In genomic region chr6:11101417-11101816, GRCh38 we compare ENCODE assay signal across 23 cellular contexts. TPM values are rescaled to one million over a fixed set of nuclear protein-coding genes. Genes with fewer than 3 reads are reported as not detected.
A peak's percentile ranks its signal among the peaks of the same experiment; 100 is the strongest.
DNase-seq lines count a peak whose midpoint lies in the region; ATAC-seq, FAIRE-seq and TF ChIP-seq lines count a peak whose summit lies in the region.
"Had no signal": no experiment of that assay in that cellular context is flagged by ENCODE, and none has a peak within 500 bp of the region (broad histone marks: within the 10 kb centered on the region; RNA-seq: fewer than 3 reads in every experiment).

No MANE protein-coding gene starts in this region.

- H3K27ac ChIP-seq in H1 (ENCODE audit: low read depth, low read length) (no peak overlapping the region), trophoblast cell (ENCODE audit: low read depth, low read length) (no peak overlapping the region)
- H3K27ac ChIP-seq: A549; BLaER1 treated with 17β-estradiol and CSF1 and Interleukin-3, amounts not matched to agents 10 nM and 100 nM had no signal

- no peak overlapping the region for H3K4me3 Mint-ChIP-seq in immature natural killer cell
- H3K4me3 Mint-ChIP-seq: CD14-positive monocyte; CD4-positive, alpha-beta memory T cell had no signal

- no peak overlapping the region for H2BK20ac ChIP-seq in H1 (ENCODE audit: low read length)

- H3K4me2 ChIP-seq in H1 (ENCODE audit: insufficient read depth in 1 of 2, low read depth in 2 of 2, low read length in 2 of 2) (peak overlapping the region in 1 of 2 experiments; percentile 22; a peak in 2 of 4 replicates), trophoblast cell (ENCODE audit: low read length) (no peak overlapping the region)
- H3K4me2 ChIP-seq: A549; BLaER1 treated with 17β-estradiol and CSF1 and Interleukin-3, amounts not matched to agents 10 nM and 100 nM had no signal

- no peak overlapping the region for H4K5ac ChIP-seq in H1 (ENCODE audit: insufficient read length, low read depth, low read length)

- no peak for FAIRE-seq in H1 (lab: Jason Lieb, UNC)
- FAIRE-seq: A549, G401.6, GM19239 had no signal

- H2BK5ac ChIP-seq in H1 (ENCODE audit: low read depth, low read length) (no peak overlapping the region), trophoblast cell (ENCODE audit: low read depth, low read length, poor library complexity) (no peak overlapping the region)

- H3K4me1 ChIP-seq in H1 (replicated peaks in 1 of 4; ENCODE audit: control insufficient read depth in 3 of 4, insufficient read depth in 4 of 4, low read length in 3 of 4) (peaks cover 0 to 6% (median 1%) of the 10 kb centered on the region in 4 experiments; a peak in 2 of 7 replicates), trophoblast cell (ENCODE audit: control insufficient read depth in 1 of 2, insufficient read depth in 2 of 2, low read length in 2 of 2) (peaks cover 2 to 6% of the 10 kb centered on the region in 2 experiments)
- H3K4me1 ChIP-seq: BE2C had no signal

- peaks cover 0 to 8% of the 10 kb centered on the region in 2 donors for H3K9me3 Mint-ChIP-seq in activated naive CD4-positive, alpha-beta T cell treated with anti-CD3 and anti-CD28 coated beads, Interleukin-2, amount 50 U/mL, for 72 hours
- H3K9me3 Mint-ChIP-seq in immature natural killer cell = no peaks in the 10 kb centered on the region

- no peak overlapping the region for H4K12ac ChIP-seq in trophoblast cell (ENCODE audit: low read depth, low read length)

- no peak overlapping the region for H3K4me3 ChIP-seq in H1 (ENCODE audit: extremely low read depth in 1 of 4, insufficient read depth in 2 of 4, low read depth in 3 of 4, low read length in 4 of 4)
- H3K4me3 ChIP-seq in trophoblast cell (ENCODE audit: low read depth, low read length) = no peak overlapping the region
- H3K4me3 ChIP-seq: A549; BLaER1 treated with 17β-estradiol and CSF1 and Interleukin-3, amounts not matched to agents 10 nM and 100 nM had no signal

- no peak overlapping the region for H2AFZ ChIP-seq in H1 (ENCODE audit: low read length)
- H2AFZ ChIP-seq in trophoblast cell (ENCODE audit: insufficient read depth, low read length, poor library complexity) = no peak overlapping the region

- POLR2A ChIA-PET in H1 (lab: Charles Lee; ENCODE audit: partially characterized antibody) = no interaction called here

- peaks cover 0 to 1% (median 0%) of the 10 kb centered on the region in 3 donors for H3K27me3 Mint-ChIP-seq in immature natural killer cell (ENCODE audit: low read depth in 3 of 3)
- H3K27me3 Mint-ChIP-seq: CD4-positive, alpha-beta memory T cell had no signal

- no peak for TF ChIP-seq EP300 in H1 (IDR thresholded peaks at IDR 0.05; ENCODE audit: borderline replicate concordance in 1 of 2, low read depth in 2 of 2, low read length in 2 of 2)

- CTCF ChIA-PET in H1 (lab: Charles Lee; ENCODE audit: partially characterized antibody) = interaction anchor here (0.7 kb wide), 2 partner anchors 56 to 70 kb away, joined by 3 to 4 read pairs; no protein-coding TSS in a partner anchor

- TF ChIP-seq CTCF in H1 (IDR thresholded peaks at IDR 0.05; ENCODE audit: control extremely low read depth in 1 of 3, insufficient read depth in 1 of 3, low read depth in 1 of 3, low read length in 3 of 3) = no peak

- DNase-seq in NCI-H2171 treated with DMSO at 0.1 percent for 48 hours (lab: John Stamatoyannopoulos, UW) = peak; percentile 5
- DNase-seq in NCI-H2171 (lab: John Stamatoyannopoulos, UW) = no peak
- no peak for DNase-seq in H1 (ENCODE audit: low read depth in 1 of 2, low spot score in 2 of 2)
- DNase-seq in trophoblast cell = no peak
- no peak for DNase-seq in COR-L47 (lab: John Stamatoyannopoulos, UW)
- DNase-seq in activated naive CD4-positive, alpha-beta T cell treated with anti-CD3 and anti-CD28 coated beads, Interleukin-2, amount 50 U/mL, for 72 hours (ENCODE audit: low spot score in 2 of 2) = no peak
- DNase-seq in immature natural killer cell = no peak
- DNase-seq: 8988T; ACHN; AML-193; BE2C; Caco-2; CD4-positive, alpha-beta memory T cell; DMS153; DND-41; GOT3; H7; HCEC 1CT had no signal

- H4K91ac ChIP-seq in H1 (replicated peaks; ENCODE audit: insufficient read length, low read length) = no peak overlapping the region
- no peak overlapping the region for H4K91ac ChIP-seq in trophoblast cell (ENCODE audit: low read depth, low read length)

- H3K79me2 ChIP-seq in H1 (ENCODE audit: control insufficient read depth in 1 of 2, insufficient read depth in 2 of 2, low read length in 2 of 2) (peaks cover 7 to 96% of the 10 kb centered on the region in 2 experiments), trophoblast cell (ENCODE audit: control insufficient read depth, insufficient read depth, low read length, poor library complexity) (peaks cover 18% of the 10 kb centered on the region)

- H3K23me2 ChIP-seq in H1 (ENCODE audit: low read depth, low read length) = no peaks in the 10 kb centered on the region

- WGBS in H1 (ENCODE audit: extremely low coverage in 1 of 2, insufficient coverage in 1 of 2, insufficient read length in 1 of 2, insufficient replicate concordance in 2 of 2, low coverage in 1 of 2, low lambda C conversion rate in 2 of 2, missing lambda C conversion rate in 1 of 2), 2 experiments = 89% methylated on average over 5 of the region's 5 CpGs; no CpG with 5 or more reads in 1 of the 2 experiments
- no CpG with 5 or more reads among the region's 5 CpGs for WGBS in trophoblast cell (ENCODE audit: extremely low coverage, insufficient coverage, insufficient read length)

- H2AK5ac ChIP-seq in H1 (ENCODE audit: low read depth, low read length) (no peak overlapping the region), trophoblast cell (ENCODE audit: low read length) (no peak overlapping the region)

- H3K18ac ChIP-seq in H1 (ENCODE audit: extremely low read depth, low read length) (no peak overlapping the region; the same call in 1 of the 2 replicates), trophoblast cell (ENCODE audit: low read length) (no peak overlapping the region)

- H3K4me1 Mint-ChIP-seq in immature natural killer cell = peaks cover 4 to 38% of the 10 kb centered on the region in 2 donors

- no peak for TF ChIP-seq POLR2A in H1 (IDR thresholded peaks at IDR 0.05; ENCODE audit: control extremely low read depth in 1 of 2, low read depth in 2 of 2, low read length in 2 of 2)

- TF ChIP-seq RAD21 in H1 (IDR thresholded peaks at IDR 0.05 in 1 of 2, conservative IDR thresholded peaks at IDR 0.05 in 1 of 2; ENCODE audit: low read depth in 2 of 2, low read length in 2 of 2) = no peak

- H4K8ac ChIP-seq in H1 (ENCODE audit: extremely low read depth, insufficient read depth, low read length) = no peak overlapping the region
- no peak overlapping the region for H4K8ac ChIP-seq in trophoblast cell (ENCODE audit: low read depth, low read length)

- H3K14ac ChIP-seq in H1 (ENCODE audit: insufficient read length) = no peak overlapping the region
- no peak overlapping the region for H3K14ac ChIP-seq in trophoblast cell (ENCODE audit: low read length)

- H3K27ac Mint-ChIP-seq in activated naive CD4-positive, alpha-beta T cell treated with anti-CD3 and anti-CD28 coated beads, Interleukin-2, amount 50 U/mL, for 72 hours = no peak overlapping the region
- H3K27ac Mint-ChIP-seq in immature natural killer cell = no peak overlapping the region
- H3K27ac Mint-ChIP-seq: CD14-positive monocyte had no signal

- H3K56ac ChIP-seq in H1 (replicated peaks; ENCODE audit: insufficient read length, low read depth, low read length) = no peak overlapping the region

- H3K9me3 ChIP-seq in H1 (ENCODE audit: insufficient read depth in 2 of 2, low read depth in 1 of 2, low read length in 1 of 2) = no peaks in the 10 kb centered on the region
- H3K9me3 ChIP-seq in trophoblast cell (ENCODE audit: insufficient read depth, low read depth, low read length) = no peaks in the 10 kb centered on the region
- H3K9me3 ChIP-seq: BE2C, Caco-2 had no signal

- no peak overlapping the region for H3K9ac ChIP-seq in H1 (replicated peaks in 1 of 4; ENCODE audit: extremely low read depth in 1 of 4, low read depth in 3 of 4, low read length in 3 of 4)
- no peak overlapping the region for H3K9ac ChIP-seq in trophoblast cell (ENCODE audit: low read length)
- H3K9ac ChIP-seq: BLaER1 treated with 17β-estradiol and CSF1 and Interleukin-3, amounts not matched to agents 10 nM and 100 nM had no signal

- H3K36me3 ChIP-seq in H1 (ENCODE audit: control insufficient read depth in 2 of 4, insufficient read depth in 4 of 4, low read length in 3 of 4) (no peaks in the 10 kb centered on the region; a peak in 1 of 8 replicates), trophoblast cell (ENCODE audit: control insufficient read depth in 1 of 2, insufficient read depth in 2 of 2, low read length in 2 of 2) (peaks cover 3 to 6% of the 10 kb centered on the region in 2 experiments)
- H3K36me3 ChIP-seq: BE2C had no signal

- no peak for ATAC-seq in activated naive CD4-positive, alpha-beta T cell treated with anti-CD3 and anti-CD28 coated beads, Interleukin-2, amount 50 U/mL, for 72 hours
- ATAC-seq: A549 had no signal

- H3K27me3 ChIP-seq in H1 (replicated peaks in 1 of 4; ENCODE audit: control insufficient read depth in 3 of 4, extremely low read depth in 1 of 4, insufficient read depth in 3 of 4, low read length in 3 of 4) = no peaks in the 10 kb centered on the region
- H3K27me3 ChIP-seq in trophoblast cell (ENCODE audit: insufficient read depth, low read length) = no peaks in the 10 kb centered on the region
- H3K27me3 ChIP-seq: BE2C; BLaER1 treated with 17β-estradiol and CSF1 and Interleukin-3, amounts not matched to agents 10 nM and 100 nM had no signal

- H3K79me1 ChIP-seq in H1 (ENCODE audit: low read depth, low read length) (peaks cover 6% of the 10 kb centered on the region), trophoblast cell (ENCODE audit: low read length) (no peaks in the 10 kb centered on the region)

- H2BK120ac ChIP-seq in H1 (replicated peaks; ENCODE audit: low read depth, low read length) (no peak overlapping the region), trophoblast cell (ENCODE audit: insufficient read depth, low read length, poor library complexity) (no peak overlapping the region)

- H2BK12ac ChIP-seq in H1 (ENCODE audit: low read depth, low read length) = no peak overlapping the region
- H2BK12ac ChIP-seq in trophoblast cell (ENCODE audit: low read length) = no peak overlapping the region

- peaks cover 0 to 36% of the 10 kb centered on the region in 2 donors for H3K36me3 Mint-ChIP-seq in activated naive CD4-positive, alpha-beta T cell treated with anti-CD3 and anti-CD28 coated beads, Interleukin-2, amount 50 U/mL, for 72 hours
- peaks cover 0 to 20% (median 0%) of the 10 kb centered on the region in 3 donors for H3K36me3 Mint-ChIP-seq in immature natural killer cell

- H3K23ac ChIP-seq in H1 (ENCODE audit: insufficient read length) = no peak overlapping the region
- no peak overlapping the region for H3K23ac ChIP-seq in trophoblast cell (ENCODE audit: low read length)

- H4K20me1 ChIP-seq in H1 (replicated peaks in 1 of 2; ENCODE audit: control insufficient read depth in 1 of 2, insufficient read depth in 2 of 2, low read length in 2 of 2) = peaks cover 1 to 3% of the 10 kb centered on the region in 2 experiments

- H3K4ac ChIP-seq in H1 (replicated peaks; ENCODE audit: insufficient read length, low read depth, low read length) (no peak overlapping the region), trophoblast cell (ENCODE audit: low read depth, low read length) (peak overlapping the region; percentile 98)

- H2BK15ac ChIP-seq in H1 (ENCODE audit: low read length) = no peak overlapping the region

RNA-seq across cellular contexts. Expression of gene SMIM13, which starts 7.8 kb away (rescaled TPM):
- total RNA-seq in H1 (2021; fragmentation: NEBNext Ultra II Directional; extraction: Animal tissue kit (Norgen Biotek cat#: 25700)) = 10.6 TPM in 2 replicates
- polyA plus RNA-seq in H1 (2011; rRNA removed) (1.4 and 1.7 TPM in 2 replicates), immature natural killer cell (1 to 10 TPM; 2.7 to 4.6 (median 4.0) TPM)
- polyA plus RNA-seq in H1 (2011; cell fraction: cytosol; rRNA removed) = 1.8 TPM
- polyA plus RNA-seq in H1 (2011; cell fraction: nucleus; rRNA removed) = 0.96 TPM
- 3.4 to 6.3 TPM (median 4.4 TPM) in 4 replicates for polyA plus RNA-seq in H1 (2012, experiment 1 of 2)
- polyA plus RNA-seq in H1 (2012, experiment 2 of 2) = 1.7 TPM
- polyA plus RNA-seq in H1 (2013, experiment 1 of 2) = 5.9 TPM
- 5.7 TPM for polyA plus RNA-seq in H1 (2013, experiment 2 of 2)
- polyA minus RNA-seq in H1 (2011; rRNA and poly(A)+ RNA removed) = 2.5 and 4.1 TPM in 2 replicates
- polyA minus RNA-seq in H1 (2011; cell fraction: cytosol; rRNA and poly(A)+ RNA removed) = 3.4 TPM
- polyA minus RNA-seq in H1 (2011; cell fraction: nucleus; rRNA and poly(A)+ RNA removed) = 4.7 TPM
- polyA plus RNA-seq in trophoblast cell (2013) = 26.5 and 28.9 TPM in 2 replicates
- total RNA-seq in activated naive CD4-positive, alpha-beta T cell treated with anti-CD3 and anti-CD28 coated beads, Interleukin-2, amount 50 U/mL, for 72 hours = 1 to 10 TPM; 6.3 to 6.4 TPM

RNA-seq across cellular contexts. Expression of gene ERVFRD-1, which starts 10.1 kb away (rescaled TPM):
- total RNA-seq in H1 (2021; fragmentation: NEBNext Ultra II Directional; extraction: Animal tissue kit (Norgen Biotek cat#: 25700)) = not detected in 2 replicates
- polyA plus RNA-seq in H1 (2011; rRNA removed) (not detected in 2 replicates), immature natural killer cell (under 1 TPM in 1 of 3 donors, not detected in 2; 0.09 TPM)
- not detected for polyA plus RNA-seq in H1 (2011; cell fraction: cytosol; rRNA removed)
- not detected for polyA plus RNA-seq in H1 (2011; cell fraction: nucleus; rRNA removed)
- polyA plus RNA-seq in H1 (2012, experiment 1 of 2) = 0.07 to 0.11 TPM (median 0.08 TPM) in 3 of 4 replicates, not detected in the other
- polyA plus RNA-seq in H1 (2012, experiment 2 of 2) = not detected
- polyA plus RNA-seq in H1 (2013, experiment 1 of 2) = not detected
- not detected for polyA plus RNA-seq in H1 (2013, experiment 2 of 2)
- not detected in 2 replicates for polyA minus RNA-seq in H1 (2011; rRNA and poly(A)+ RNA removed)
- not detected for polyA minus RNA-seq in H1 (2011; cell fraction: cytosol; rRNA and poly(A)+ RNA removed)
- polyA minus RNA-seq in H1 (2011; cell fraction: nucleus; rRNA and poly(A)+ RNA removed) = not detected
- polyA plus RNA-seq in trophoblast cell (2013) = 216 and 232 TPM in 2 replicates
- total RNA-seq in activated naive CD4-positive, alpha-beta T cell treated with anti-CD3 and anti-CD28 coated beads, Interleukin-2, amount 50 U/mL, for 72 hours = not detected
- total RNA-seq: CD4-positive, alpha-beta memory T cell; H7 had no signal
- polyA plus RNA-seq: A549 had no signal

RNA-seq across cellular contexts. Expression of gene ELOVL2, which starts 57.3 kb away (rescaled TPM):
- total RNA-seq in H1 (2021; fragmentation: NEBNext Ultra II Directional; extraction: Animal tissue kit (Norgen Biotek cat#: 25700)) = 0.69 and 0.89 TPM in 2 replicates
- polyA plus RNA-seq in H1 (2011; rRNA removed) (0.24 and 0.42 TPM in 2 replicates), immature natural killer cell (not detected)
- polyA plus RNA-seq in H1 (2011; cell fraction: cytosol; rRNA removed) = 0.59 TPM
- 0.26 TPM for polyA plus RNA-seq in H1 (2011; cell fraction: nucleus; rRNA removed)
- polyA plus RNA-seq in H1 (2012, experiment 1 of 2) = 0.34 to 0.51 TPM (median 0.45 TPM) in 4 replicates
- 0.05 TPM for polyA plus RNA-seq in H1 (2012, experiment 2 of 2)
- 1.9 TPM for polyA plus RNA-seq in H1 (2013, experiment 1 of 2)
- polyA plus RNA-seq in H1 (2013, experiment 2 of 2) = 2.2 TPM
- 0.51 and 0.79 TPM in 2 replicates for polyA minus RNA-seq in H1 (2011; rRNA and poly(A)+ RNA removed)
- polyA minus RNA-seq in H1 (2011; cell fraction: cytosol; rRNA and poly(A)+ RNA removed) = 0.29 TPM
- polyA minus RNA-seq in H1 (2011; cell fraction: nucleus; rRNA and poly(A)+ RNA removed) = 0.20 TPM
- 0.90 and 1.0 TPM in 2 replicates for polyA plus RNA-seq in trophoblast cell (2013)
- not detected for total RNA-seq in activated naive CD4-positive, alpha-beta T cell treated with anti-CD3 and anti-CD28 coated beads, Interleukin-2, amount 50 U/mL, for 72 hours
- total RNA-seq: Caco-2; CD4-positive, alpha-beta memory T cell had no signal
- polyA plus RNA-seq: CD14-positive monocyte; CD4-positive, alpha-beta memory T cell had no signal
